Comparison of ENCODE assay signal across 1 cellular context in the genomic region with DNA sequence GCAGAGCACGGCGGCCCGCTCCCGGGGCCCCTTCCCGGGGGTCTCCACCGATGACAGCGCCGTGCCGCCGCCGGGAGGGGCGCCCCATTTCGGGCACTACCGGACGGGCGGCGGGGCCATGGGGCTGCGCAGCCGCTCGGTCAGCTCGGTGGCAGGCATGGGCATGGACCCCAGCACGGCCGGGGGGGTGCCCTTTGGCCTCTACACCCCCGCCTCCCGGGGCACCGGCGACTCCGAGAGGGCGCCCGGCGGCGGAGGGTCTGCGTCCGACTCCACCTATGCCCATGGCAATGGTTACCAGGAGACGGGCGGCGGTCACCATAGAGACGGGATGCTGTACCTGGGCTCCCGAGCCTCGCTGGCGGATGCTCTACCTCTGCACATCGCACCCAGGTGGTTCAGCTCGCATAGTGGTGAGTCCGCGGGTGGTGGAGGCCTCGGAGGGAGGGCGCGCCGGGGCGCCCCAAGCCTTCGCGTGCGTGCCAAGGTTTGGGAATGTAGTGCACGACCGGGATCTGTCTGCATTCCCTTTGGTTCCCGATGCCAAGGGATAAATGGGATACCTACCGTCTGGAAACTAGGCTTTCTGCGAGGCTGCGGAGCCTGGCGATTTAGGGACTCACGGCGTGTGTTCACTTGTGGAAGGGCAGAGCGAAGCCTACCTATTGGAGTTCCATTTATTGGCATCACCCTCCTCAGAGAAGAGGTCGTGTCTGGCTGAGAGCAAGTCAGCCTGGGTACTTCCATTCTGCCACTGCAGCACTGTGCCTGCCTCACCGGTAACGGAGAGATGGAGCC.
TF ChIP-seq lines count a peak whose summit lies in the region.

No MANE protein-coding gene starts in this region.

TF ChIP-seq in endothelial cell of umbilical vein, 7 proteins besides CTCF, POLR2A, EP300 and RAD21:
- TF ChIP-seq FOS (IDR thresholded peaks at IDR 0.05; ENCODE audit: borderline replicate concordance, insufficient read depth, low read length) (no peak), POLR2AphosphoS5 (IDR thresholded peaks at IDR 0.05; ENCODE audit: insufficient read depth, low read depth, low read length) (no peak), MYC (IDR thresholded peaks at IDR 0.05; ENCODE audit: low read depth, low read length) (no peak), JUN (IDR thresholded peaks at IDR 0.05; ENCODE audit: borderline replicate concordance, insufficient read depth, insufficient read length, low read depth) (no peak), EZH2 (IDR thresholded peaks at IDR 0.05; ENCODE audit: borderline replicate concordance, low read depth, low read length, severe bottlenecking) (no peak), GATA2 (IDR thresholded peaks at IDR 0.05; ENCODE audit: insufficient read depth, insufficient read length, low read depth, low read length) (no peak)
- TF ChIP-seq, protein P1, sequence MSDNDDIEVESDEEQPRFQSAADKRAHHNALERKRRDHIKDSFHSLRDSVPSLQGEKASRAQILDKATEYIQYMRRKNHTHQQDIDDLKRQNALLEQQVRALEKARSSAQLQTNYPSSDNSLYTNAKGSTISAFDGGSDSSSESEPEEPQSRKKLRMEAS (IDR thresholded peaks at IDR 0.05; ENCODE audit: insufficient read depth, insufficient read length): no peak
